ENCODE assay signal across 1 cellular context in genomic region chr1:47229031-47229831, GRCh38.
TF ChIP-seq lines count a peak whose summit lies in the region.

No MANE protein-coding gene starts in this region.

TF ChIP-seq in HEK293T, 16 proteins besides CTCF, POLR2A, EP300 and RAD21 (continued from another document):
- TF ChIP-seq PKNOX1 (IDR thresholded peaks at IDR 0.05) = no peak
